ENCODE assay signal across 13 cellular contexts in genomic region chr4:6989331-6989923, GRCh38. TPM values are rescaled to one million over a fixed set of nuclear protein-coding genes. Genes with fewer than 3 reads are reported as not detected.
DNase-seq lines count a peak whose midpoint lies in the region; ATAC-seq and TF ChIP-seq lines count a peak whose summit lies in the region.
"Had no signal": no experiment of that assay in that cellular context is flagged by ENCODE, and none has a peak within 500 bp of the region (broad histone marks: within the 10 kb centered on the region; RNA-seq: fewer than 3 reads in every experiment).

No MANE protein-coding gene starts in this region.

- ATAC-seq in stimulated activated naive CD8-positive, alpha-beta T cell treated with anti-CD3 and anti-CD28 coated beads, Interleukin-15, amount 100 ng/mL, for 72 hours, result no peak
- no peak for ATAC-seq in GM18870 (IDR thresholded peaks at IDR 0.05; ENCODE audit: unreplicated experiment)
- ATAC-seq: HCT116, SK-N-SH treated with all-trans-retinoic acid at 6 μM for 48 hours had no signal

- H3K27me3 Mint-ChIP-seq in glutamatergic neuron (ENCODE audit: unreplicated experiment), result peaks cover 8% of the 10 kb centered on the region
- no peaks in the 10 kb centered on the region for H3K27me3 Mint-ChIP-seq in stimulated activated naive CD8-positive, alpha-beta T cell treated with anti-CD3 and anti-CD28 coated beads, Interleukin-15, amount 100 ng/mL, for 72 hours

- H3K36me3 Mint-ChIP-seq in glutamatergic neuron (ENCODE audit: unreplicated experiment), result no peaks in the 10 kb centered on the region

- H3K4me3 Mint-ChIP-seq in glutamatergic neuron (ENCODE audit: unreplicated experiment), result peak overlapping the region; percentile 100
- H3K4me3 Mint-ChIP-seq in stimulated activated naive CD8-positive, alpha-beta T cell treated with anti-CD3 and anti-CD28 coated beads, Interleukin-15, amount 100 ng/mL, for 72 hours, result peak overlapping the region; percentile 94 to 97

- H3K27ac ChIP-seq in VCaP, result peak overlapping the region; percentile 99

- H3K9me3 Mint-ChIP-seq in glutamatergic neuron (ENCODE audit: unreplicated experiment), result peaks cover 8% of the 10 kb centered on the region
- no peaks in the 10 kb centered on the region for H3K9me3 Mint-ChIP-seq in stimulated activated naive CD8-positive, alpha-beta T cell treated with anti-CD3 and anti-CD28 coated beads, Interleukin-15, amount 100 ng/mL, for 72 hours

- H3K27ac Mint-ChIP-seq in glutamatergic neuron (ENCODE audit: unreplicated experiment), result peak overlapping the region; percentile 75
- peak overlapping the region; percentile 12 to 54 for H3K27ac Mint-ChIP-seq in stimulated activated naive CD8-positive, alpha-beta T cell treated with anti-CD3 and anti-CD28 coated beads, Interleukin-15, amount 100 ng/mL, for 72 hours

- TF ChIP-seq CTCF in VCaP (conservative IDR thresholded peaks at IDR 0.05) (no peak), glutamatergic neuron (IDR thresholded peaks at IDR 0.05; ENCODE audit: partially characterized antibody, unreplicated experiment) (no peak)

- H3K4me1 Mint-ChIP-seq in glutamatergic neuron (ENCODE audit: low read depth, unreplicated experiment), result peaks cover 50% of the 10 kb centered on the region
- H3K4me1 Mint-ChIP-seq in stimulated activated naive CD8-positive, alpha-beta T cell treated with anti-CD3 and anti-CD28 coated beads, Interleukin-15, amount 100 ng/mL, for 72 hours, result peaks cover 68% of the 10 kb centered on the region

- peak; percentile 57 for DNase-seq in activated effector memory CD4-positive, alpha-beta T cell treated with anti-CD3 and anti-CD28 coated beads, Interleukin-2, amount 50 U/mL, for 16 hours
- DNase-seq in activated effector memory CD4-positive, alpha-beta T cell treated with Interleukin-2 at 50 U/mL for 16 hours, result no peak
- DNase-seq in glutamatergic neuron (no peak), midbrain (lab: John Stamatoyannopoulos, UW) (no peak), islet precursor cell (no peak)
- no peak for DNase-seq in stimulated activated naive CD8-positive, alpha-beta T cell treated with anti-CD3 and anti-CD28 coated beads, Interleukin-15, amount 100 ng/mL, for 72 hours
- DNase-seq: kidney; occipital lobe; stimulated activated CD4-positive, alpha-beta T cell treated with anti-CD3 and anti-CD28 coated beads, Interleukin-2, amount 100 ng/mL, for 24 hours had no signal

RNA-seq across cellular contexts. Expression of gene TADA2B, which starts 53.7 kb away (rescaled TPM):
- total RNA-seq in glutamatergic neuron (ENCODE audit: unreplicated experiment), result 14.3 TPM
